Comparison of ENCODE assay signal across 8 cellular contexts in the genomic region with DNA sequence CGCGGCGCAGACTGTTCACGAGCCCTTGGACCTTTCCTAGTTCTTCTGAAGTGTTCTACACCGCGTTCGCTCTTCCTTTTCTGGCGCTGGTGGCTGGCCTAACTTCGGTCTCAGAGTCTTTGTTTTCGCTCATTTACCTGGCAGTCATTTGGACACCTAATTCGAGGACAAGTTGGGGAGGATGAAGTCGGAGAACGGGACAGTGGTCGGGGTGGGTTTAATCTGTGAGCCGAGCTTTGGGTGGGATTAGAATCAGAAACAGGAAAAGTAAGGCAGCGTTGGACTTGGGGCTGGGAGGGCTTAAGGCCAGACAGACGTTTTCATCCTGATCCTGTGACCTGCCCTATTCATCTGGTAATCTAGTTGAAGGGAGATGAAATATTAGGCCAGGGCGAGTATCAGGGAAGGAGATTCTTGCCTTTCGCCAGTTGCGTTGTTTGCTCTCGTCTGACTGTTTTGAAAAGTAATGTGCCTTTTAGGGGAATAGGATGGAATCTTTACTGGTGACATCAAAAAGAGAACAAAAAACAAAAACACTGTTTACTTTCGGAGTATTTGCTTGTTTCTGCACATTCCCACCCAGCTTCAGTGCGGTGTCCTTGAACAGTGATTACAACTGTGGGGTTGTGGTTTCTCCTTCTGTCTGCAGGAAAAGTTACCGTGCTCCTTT. TPM values are rescaled to one million over a fixed set of nuclear protein-coding genes. Genes with fewer than 3 reads are reported as not detected.
A peak's percentile ranks its signal among the peaks of the same experiment; 100 is the strongest.
DNase-seq lines count a peak whose midpoint lies in the region; ATAC-seq, FAIRE-seq and TF ChIP-seq lines count a peak whose summit lies in the region.

No MANE protein-coding gene starts in this region.

- H4K8ac ChIP-seq in H1 (ENCODE audit: extremely low read depth, insufficient read depth, low read length) = no peak overlapping the region

- H3K4me2 ChIP-seq in H1 (ENCODE audit: insufficient read depth in 1 of 2, low read depth in 2 of 2, low read length in 2 of 2) = peak overlapping the region; percentile 87 to 90

- BruUV-seq in A673 (replicated peaks; lab: Mats Ljungman, UMichigan) = TSS peak; percentile 70
- TSS peak; percentile 88 for BruUV-seq in Panc1 (replicated peaks; lab: Mats Ljungman, UMichigan)

- in situ Hi-C loops in Panc1 (cut with HindIII; ENCODE audit: low pct_unique_long_range_greater_than_20kb, low sequenced_read_pairs) = no loop called here

- no peak overlapping the region for H3K4ac ChIP-seq in H1 (replicated peaks; ENCODE audit: insufficient read length, low read depth, low read length)

- H3K23me2 ChIP-seq in H1 (ENCODE audit: low read depth, low read length) = peaks cover 13% of the 10 kb centered on the region

- no peak overlapping the region for H2BK5ac ChIP-seq in H1 (ENCODE audit: low read depth, low read length)

- DNase-seq in A673 (ENCODE audit: low spot score) (no peak), GM12864 (ENCODE audit: low read depth) (no peak), Panc1 (ENCODE audit: low read depth, low spot score) (no peak), H1 (ENCODE audit: low read depth in 1 of 2, low spot score in 2 of 2) (no peak), NCI-H2029 treated with DMSO at 0.1 percent for 48 hours (lab: John Stamatoyannopoulos, UW) (no peak)

- H3K27me3 ChIP-seq in A673 (replicated peaks; ENCODE audit: insufficient read depth, low read depth, low read length, poor library complexity) = no peaks in the 10 kb centered on the region
- H3K27me3 ChIP-seq in Panc1 (ENCODE audit: control insufficient read depth, insufficient read depth, low read length) = no peaks in the 10 kb centered on the region
- H3K27me3 ChIP-seq in H1 (replicated peaks in 1 of 4; ENCODE audit: control insufficient read depth in 3 of 4, extremely low read depth in 1 of 4, insufficient read depth in 3 of 4, low read length in 3 of 4) = no peaks in the 10 kb centered on the region
- H3K27me3 ChIP-seq in muscle layer of duodenum (ENCODE audit: low read depth, low read length) = no peaks in the 10 kb centered on the region

- H3K27ac ChIP-seq in A673 (ENCODE audit: low read depth, low read length, poor library complexity, severe bottlenecking) = peak overlapping the region; percentile 94
- H3K27ac ChIP-seq in Panc1 (ENCODE audit: low read length) = peak overlapping the region; percentile 93
- no peak overlapping the region for H3K27ac ChIP-seq in H1 (ENCODE audit: low read depth, low read length)
- peak overlapping the region; percentile 95 for H3K27ac ChIP-seq in muscle layer of duodenum (ENCODE audit: low read length)

- peak overlapping the region in 3 of 4 experiments; percentile 52 to 64 (median 57); a peak in 5 of 7 replicates for H3K9ac ChIP-seq in H1 (replicated peaks in 1 of 4; ENCODE audit: extremely low read depth in 1 of 4, low read depth in 3 of 4, low read length in 3 of 4)

- TF ChIP-seq POLR2A in H1 (IDR thresholded peaks at IDR 0.05; ENCODE audit: control extremely low read depth in 1 of 2, low read depth in 2 of 2, low read length in 2 of 2) = no peak

- no peak overlapping the region for H3K23ac ChIP-seq in H1 (ENCODE audit: insufficient read length)

- no peak overlapping the region for H4K5ac ChIP-seq in H1 (ENCODE audit: insufficient read length, low read depth, low read length)

- TF ChIP-seq EP300 in H1 (IDR thresholded peaks at IDR 0.05; ENCODE audit: borderline replicate concordance in 1 of 2, low read depth in 2 of 2, low read length in 2 of 2) = no peak

- no peak overlapping the region for H3K56ac ChIP-seq in H1 (replicated peaks; ENCODE audit: insufficient read length, low read depth, low read length)

- H4K91ac ChIP-seq in H1 (replicated peaks; ENCODE audit: insufficient read length, low read length) = no peak overlapping the region

- peaks cover 4 to 54% of the 10 kb centered on the region in 2 experiments; a peak in 3 of 4 replicates for H3K79me2 ChIP-seq in H1 (ENCODE audit: control insufficient read depth in 1 of 2, insufficient read depth in 2 of 2, low read length in 2 of 2)

- H2BK15ac ChIP-seq in H1 (ENCODE audit: low read length) = no peak overlapping the region

- no peak for TF ChIP-seq CTCF in A673 (conservative IDR thresholded peaks at IDR 0.05; ENCODE audit: low read depth, low read length)
- TF ChIP-seq CTCF in GM12864 (IDR thresholded peaks at IDR 0.05; ENCODE audit: low read depth, low read length, missing control alignments) = no peak
- TF ChIP-seq CTCF in Panc1 (IDR thresholded peaks at IDR 0.05) = peak; percentile 13; the same call in 1 of the 2 replicates
- TF ChIP-seq CTCF in H1 (IDR thresholded peaks at IDR 0.05; ENCODE audit: control extremely low read depth in 1 of 3, insufficient read depth in 1 of 3, low read depth in 1 of 3, low read length in 3 of 3) = no peak

- H3K14ac ChIP-seq in H1 (ENCODE audit: insufficient read length) = no peak overlapping the region

- H3K4me1 ChIP-seq in A673 (ENCODE audit: insufficient read depth, low read length, poor library complexity, severe bottlenecking) = peaks cover 36% of the 10 kb centered on the region
- H3K4me1 ChIP-seq in Panc1 (ENCODE audit: control insufficient read depth, insufficient read depth, low read length) = peaks cover 21% of the 10 kb centered on the region
- H3K4me1 ChIP-seq in H1 (replicated peaks in 1 of 4; ENCODE audit: control insufficient read depth in 3 of 4, insufficient read depth in 4 of 4, low read length in 3 of 4) = peaks cover 0 to 4% (median 0%) of the 10 kb centered on the region in 4 experiments; a peak in 3 of 7 replicates
- H3K4me1 ChIP-seq in muscle layer of duodenum (ENCODE audit: control insufficient read depth in 1 of 2, insufficient read depth in 2 of 2, low read length in 2 of 2) = peaks cover 7 to 13% of the 10 kb centered on the region in 2 donors

- WGBS in H1 (ENCODE audit: extremely low coverage in 1 of 2, insufficient coverage in 1 of 2, insufficient read length in 1 of 2, insufficient replicate concordance in 2 of 2, low coverage in 1 of 2, low lambda C conversion rate in 2 of 2, missing lambda C conversion rate in 1 of 2), 2 experiments = 3% methylated on average over 24 of the region's 24 CpGs; no CpG with 5 or more reads in 1 of the 2 experiments

- peaks cover 4 to 6% of the 10 kb centered on the region in 2 experiments for H4K20me1 ChIP-seq in H1 (replicated peaks in 1 of 2; ENCODE audit: control insufficient read depth in 1 of 2, insufficient read depth in 2 of 2, low read length in 2 of 2)

- intact Hi-C loops in A673 (cut with micrococcal nuclease; ENCODE audit: unreplicated experiment) (loop anchor here (2.0 to 10.0 kb wide), 6 partner anchors 284 to 1789 kb away; no protein-coding TSS in a partner anchor), Panc1 (cut with micrococcal nuclease; ENCODE audit: unreplicated experiment) (no loop called here)

- H2BK20ac ChIP-seq in H1 (ENCODE audit: low read length) = no peak overlapping the region

- FAIRE-seq in H1 (lab: Jason Lieb, UNC) = no peak

- H3K18ac ChIP-seq in H1 (ENCODE audit: extremely low read depth, low read length) = peak overlapping the region; percentile 56; the same call in 1 of the 2 replicates

- H3K4me3 ChIP-seq in A673 (ENCODE audit: low read depth, low read length, poor library complexity, severe bottlenecking) = peak overlapping the region; percentile 90
- peak overlapping the region; percentile 96 for H3K4me3 ChIP-seq in GM12864 (ENCODE audit: low read depth, low read length)
- peak overlapping the region; percentile 73 to 93 for H3K4me3 ChIP-seq in Panc1 (ENCODE audit: low read depth in 2 of 2, low read length in 2 of 2)
- peak overlapping the region; percentile 87 to 97 (median 92) for H3K4me3 ChIP-seq in H1 (ENCODE audit: extremely low read depth in 1 of 4, insufficient read depth in 2 of 4, low read depth in 3 of 4, low read length in 4 of 4)
- H3K4me3 ChIP-seq in muscle layer of duodenum (ENCODE audit: low read depth in 1 of 2, low read length in 2 of 2) = peak overlapping the region; percentile 97 to 100

- H3K36me3 ChIP-seq in A673 (ENCODE audit: insufficient read depth, low read length, poor library complexity, severe bottlenecking) (no peaks in the 10 kb centered on the region), Panc1 (ENCODE audit: control insufficient read depth, insufficient read depth, low read length) (no peaks in the 10 kb centered on the region; the same call in 1 of the 2 replicates), H1 (ENCODE audit: control insufficient read depth in 2 of 4, insufficient read depth in 4 of 4, low read length in 3 of 4) (no peaks in the 10 kb centered on the region), muscle layer of duodenum (ENCODE audit: control insufficient read depth in 1 of 2, insufficient read depth in 2 of 2, low read length in 2 of 2) (no peaks in the 10 kb centered on the region)

- no peak overlapping the region for H2BK120ac ChIP-seq in H1 (replicated peaks; ENCODE audit: low read depth, low read length)

- H2AFZ ChIP-seq in H1 (ENCODE audit: low read length) = no peak overlapping the region; the same call in 1 of the 2 replicates

- no peaks in the 10 kb centered on the region for H3K9me3 ChIP-seq in A673 (ENCODE audit: low read depth, low read length, poor library complexity, severe bottlenecking)
- no peaks in the 10 kb centered on the region for H3K9me3 ChIP-seq in Panc1 (ENCODE audit: control insufficient read depth, insufficient read depth, low read depth, low read length)
- H3K9me3 ChIP-seq in H1 (ENCODE audit: insufficient read depth in 2 of 2, low read depth in 1 of 2, low read length in 1 of 2) = no peaks in the 10 kb centered on the region
- H3K9me3 ChIP-seq in muscle layer of duodenum (ENCODE audit: control insufficient read depth in 1 of 2, low read length in 2 of 2) = no peaks in the 10 kb centered on the region

- no peak for TF ChIP-seq RAD21 in H1 (IDR thresholded peaks at IDR 0.05 in 1 of 2, conservative IDR thresholded peaks at IDR 0.05 in 1 of 2; ENCODE audit: low read depth in 2 of 2, low read length in 2 of 2)

- POLR2A ChIA-PET in A673 (lab: Charles Lee; ENCODE audit: low non-redundant PET) = interaction anchor here (0.7 kb wide), 1 partner anchor 381 kb away, joined by 3 read pairs; no protein-coding TSS in a partner anchor
- POLR2A ChIA-PET in Panc1 (lab: Charles Lee) = no interaction called here
- POLR2A ChIA-PET in H1 (lab: Charles Lee; ENCODE audit: partially characterized antibody) = interaction anchor here (0.5 to 3.4 kb wide), 5 partner anchors 10 to 112 kb away, joined by 3 to 13 read pairs (median 3); no protein-coding TSS in a partner anchor

- H2BK12ac ChIP-seq in H1 (ENCODE audit: low read depth, low read length) = no peak overlapping the region

- CTCF ChIA-PET in A673 (lab: Charles Lee) (interaction anchor here (0.7 kb wide), 1 partner anchor 20 kb away, joined by 3 read pairs; no protein-coding TSS in a partner anchor), Panc1 (lab: Charles Lee) (interaction anchor here (0.7 to 1.0 kb wide), 2 partner anchors 66 to 829 kb away, joined by 3 to 5 read pairs; no protein-coding TSS in a partner anchor), H1 (lab: Charles Lee; ENCODE audit: partially characterized antibody) (interaction anchor here (1.2 to 2.0 kb wide), 4 partner anchors 10 to 798 kb away, joined by 4 to 14 read pairs (median 6); no protein-coding TSS in a partner anchor)

- 0 out of 2 replicates have a peak, but pooled peaks cover 3% of the 10 kb centered on the region for H3K79me1 ChIP-seq in H1 (ENCODE audit: low read depth, low read length)

- ATAC-seq in Panc1 = no peak
- no peak for ATAC-seq in activated CD4-positive, CD25-positive, alpha-beta regulatory T cell treated with anti-CD3 and anti-CD28 coated beads, Interleukin-2, amount 50 U/mL, for 24 hours
- no peak for ATAC-seq in GM18909 (IDR thresholded peaks at IDR 0.05; ENCODE audit: poor library complexity, unreplicated experiment)

- no peak overlapping the region for H2AK5ac ChIP-seq in H1 (ENCODE audit: low read depth, low read length)

RNA-seq across cellular contexts. Expression of gene DIPK2A, which starts 1.9 kb away (rescaled TPM):
- 41.9 and 47.7 TPM in 2 replicates for total RNA-seq in A673 (2021)
- 14.3 TPM for total RNA-seq in Panc1 (2021; ENCODE audit: unreplicated experiment)
- 12.5 TPM for polyA plus RNA-seq in Panc1 (2012; ENCODE audit: insufficient read length)
- total RNA-seq in H1 (2021; fragmentation: NEBNext Ultra II Directional; extraction: Animal tissue kit (Norgen Biotek cat#: 25700)) = 28.7 and 28.9 TPM in 2 replicates
- 18.4 and 27.0 TPM in 2 replicates for polyA plus RNA-seq in H1 (2011; rRNA removed)
- polyA plus RNA-seq in H1 (2011; cell fraction: cytosol; rRNA removed) = 14.5 TPM
- 40.1 TPM for polyA plus RNA-seq in H1 (2011; cell fraction: nucleus; rRNA removed)
- 15.8 to 22.8 TPM (median 19.9 TPM) in 4 replicates for polyA plus RNA-seq in H1 (2012, experiment 1 of 2)
- 3.1 TPM for polyA plus RNA-seq in H1 (2012, experiment 2 of 2)
- 23.1 TPM for polyA plus RNA-seq in H1 (2013, experiment 1 of 2)
- polyA plus RNA-seq in H1 (2013, experiment 2 of 2) = 26.1 TPM
- 22.4 and 27.6 TPM in 2 replicates for polyA minus RNA-seq in H1 (2011; rRNA and poly(A)+ RNA removed)
- polyA minus RNA-seq in H1 (2011; cell fraction: cytosol; rRNA and poly(A)+ RNA removed) = 69.5 TPM
- polyA minus RNA-seq in H1 (2011; cell fraction: nucleus; rRNA and poly(A)+ RNA removed) = 96.8 TPM
